Comparison of ENCODE assay signal across 28 cellular contexts in the genomic region with DNA sequence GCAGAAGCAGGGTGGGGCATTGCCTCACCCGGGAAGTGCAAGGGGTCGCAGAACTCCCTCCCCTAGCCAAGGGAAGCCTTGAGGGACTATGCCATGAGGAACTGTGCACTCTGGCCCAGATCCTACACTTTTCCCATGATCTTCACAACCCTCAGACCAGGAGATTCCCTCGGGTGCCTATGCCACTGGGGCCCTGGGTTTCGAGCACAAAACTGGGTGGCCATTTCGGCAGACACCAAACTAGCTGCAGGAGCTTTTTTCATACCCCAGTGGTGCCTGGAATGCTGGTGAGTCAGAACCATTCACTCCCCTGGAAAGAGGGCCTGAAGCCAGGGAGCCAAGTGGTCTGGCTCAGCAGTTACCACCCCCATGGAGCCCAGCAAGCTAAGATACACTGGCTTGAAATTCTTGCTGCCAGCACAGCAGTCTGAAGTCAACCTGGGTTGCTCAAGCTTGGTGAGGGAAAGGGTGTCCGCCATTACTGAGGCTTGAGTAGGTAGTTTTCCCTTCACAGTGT.
"Had no signal": no experiment of that assay in that cellular context is flagged by ENCODE, and none has a peak within 500 bp of the region (broad histone marks: within the 10 kb centered on the region; RNA-seq: fewer than 3 reads in every experiment).

No MANE protein-coding gene starts in this region.

- H3K4me3 ChIP-seq: ascending aorta, heart right ventricle, neural progenitor cell, stomach, suprapubic skin, tibial nerve had no signal

- H3K27me3 Mint-ChIP-seq: activated CD8-positive, alpha-beta T cell treated with anti-CD3 and anti-CD28 coated beads for 36 hours; activated naive CD8-positive, alpha-beta T cell; activated T-helper 17 cell treated with anti-CD3 and anti-CD28 coated beads, Interleukin-2, amount 50 U/mL, for 72 hours; effector memory CD8-positive, alpha-beta T cell; stimulated activated naive B cell treated with anti-CD40 and anti-IgM and Interleukin-4, amounts not matched to agents 10 μg/mL and 1 μg/mL and 100 μg/mL, for 72 hours; T-helper 17 cell had no signal

- ATAC-seq: activated CD8-positive, alpha-beta T cell treated with anti-CD3 and anti-CD28 coated beads for 36 hours; activated T-cell treated with anti-CD3 and anti-CD28 coated beads, Interleukin-2, amount 50 U/mL, for 4 hours; activated T-helper 17 cell treated with anti-CD3 and anti-CD28 coated beads, Interleukin-2, amount 50 U/mL, for 72 hours; effector memory CD8-positive, alpha-beta T cell; esophagus mucosa; heart right ventricle; left colon; natural killer cell; right cardiac atrium; stimulated activated naive B cell treated with anti-CD40 and anti-IgM and Interleukin-4, amounts not matched to agents 10 μg/mL and 1 μg/mL and 100 μg/mL, for 72 hours; T-helper 17 cell; WTC11 had no signal

- H3K27ac ChIP-seq: ascending aorta, brain microvascular endothelial cell, heart right ventricle, neural progenitor cell, stomach, suprapubic skin, tibial nerve had no signal

- DNase-seq: activated CD4-positive, alpha-beta T cell treated with anti-CD3 and anti-CD28 coated beads, Interleukin-2, amount 50 U/mL, for 1 hour; activated CD8-positive, alpha-beta T cell treated with anti-CD3 and anti-CD28 coated beads for 36 hours; activated naive CD4-positive, alpha-beta T cell treated with Interleukin-2 at 50 U/mL for 16 hours; activated T-cell treated with anti-CD3 and anti-CD28 coated beads, Interleukin-2, amount 50 U/mL, for 4 hours; brain microvascular endothelial cell; cortex of kidney; effector memory CD8-positive, alpha-beta T cell; foreskin fibroblast; heart right ventricle; left colon; natural killer cell; occipital lobe; right cardiac atrium; stimulated activated CD4-positive, alpha-beta T cell treated with anti-CD3 and anti-CD28 coated beads, Interleukin-15, amount 100 ng/mL, for 24 hours; stimulated activated CD4-positive, alpha-beta T cell treated with anti-CD3 and anti-CD28 coated beads, Interleukin-2, amount 100 ng/mL, for 24 hours; stimulated activated naive B cell treated with anti-CD40 and anti-IgM and Interleukin-4, amounts not matched to agents 10 μg/mL and 1 μg/mL and 100 μg/mL, for 72 hours; stomach; T-helper 17 cell; T1000 had no signal

- H3K27me3 ChIP-seq: ascending aorta, brain microvascular endothelial cell, heart right ventricle, neural progenitor cell, stomach, suprapubic skin, tibial nerve had no signal

- H3K36me3 Mint-ChIP-seq: activated naive CD8-positive, alpha-beta T cell; natural killer cell; neural progenitor cell; stimulated activated naive B cell treated with anti-CD40 and anti-IgM and Interleukin-4, amounts not matched to agents 10 μg/mL and 1 μg/mL and 100 μg/mL, for 72 hours had no signal

- H3K27ac Mint-ChIP-seq: activated CD8-positive, alpha-beta T cell treated with anti-CD3 and anti-CD28 coated beads for 36 hours; activated naive CD8-positive, alpha-beta T cell; activated T-helper 17 cell treated with anti-CD3 and anti-CD28 coated beads, Interleukin-2, amount 50 U/mL, for 72 hours; effector memory CD8-positive, alpha-beta T cell; natural killer cell; neural progenitor cell; stimulated activated naive B cell treated with anti-CD40 and anti-IgM and Interleukin-4, amounts not matched to agents 10 μg/mL and 1 μg/mL and 100 μg/mL, for 72 hours; T-helper 17 cell; WTC11 had no signal

- H3K9ac ChIP-seq: neural progenitor cell had no signal

- H3K4me2 ChIP-seq: neural progenitor cell had no signal

- H3K9me3 ChIP-seq: ascending aorta had no signal

- H3K36me3 ChIP-seq: ascending aorta, brain microvascular endothelial cell, heart right ventricle, neural progenitor cell, stomach, suprapubic skin, tibial nerve had no signal

- H3K4me1 Mint-ChIP-seq: activated T-helper 17 cell treated with anti-CD3 and anti-CD28 coated beads, Interleukin-2, amount 50 U/mL, for 72 hours; natural killer cell; neural progenitor cell; stimulated activated naive B cell treated with anti-CD40 and anti-IgM and Interleukin-4, amounts not matched to agents 10 μg/mL and 1 μg/mL and 100 μg/mL, for 72 hours; T-helper 17 cell; WTC11 had no signal

- H3K4me3 Mint-ChIP-seq: activated CD8-positive, alpha-beta T cell treated with anti-CD3 and anti-CD28 coated beads for 36 hours; activated naive CD8-positive, alpha-beta T cell; activated T-cell treated with anti-CD3 and anti-CD28 coated beads, Interleukin-2, amount 50 U/mL, for 4 hours; activated T-helper 17 cell treated with anti-CD3 and anti-CD28 coated beads, Interleukin-2, amount 50 U/mL, for 72 hours; effector memory CD8-positive, alpha-beta T cell; natural killer cell; neural progenitor cell; stimulated activated naive B cell treated with anti-CD40 and anti-IgM and Interleukin-4, amounts not matched to agents 10 μg/mL and 1 μg/mL and 100 μg/mL, for 72 hours; T-helper 17 cell; WTC11 had no signal

- H2AFZ ChIP-seq: neural progenitor cell had no signal

- H3K4me1 ChIP-seq: ascending aorta, heart right ventricle, neural progenitor cell, stomach, suprapubic skin, tibial nerve had no signal

- FAIRE-seq: endothelial cell of umbilical vein had no signal
